Comparison of ENCODE assay signal across 8 cellular contexts in genomic region chr1:218171302-218171893, GRCh38.
A peak's percentile ranks its signal among the peaks of the same experiment; 100 is the strongest.
DNase-seq lines count a peak whose midpoint lies in the region; ATAC-seq and TF ChIP-seq lines count a peak whose summit lies in the region.

No MANE protein-coding gene starts in this region.

- H3K4me1 Mint-ChIP-seq in activated T-helper 17 cell treated with anti-CD3 and anti-CD28 coated beads, Interleukin-2, amount 50 U/mL, for 72 hours = no peaks in the 10 kb centered on the region

- H3K27me3 Mint-ChIP-seq in activated T-helper 17 cell treated with anti-CD3 and anti-CD28 coated beads, Interleukin-2, amount 50 U/mL, for 72 hours = peaks cover 34% of the 10 kb centered on the region

- ATAC-seq in GM19351 (IDR thresholded peaks at IDR 0.05; ENCODE audit: unreplicated experiment) (peak; percentile 66), left lobe of liver (peak; percentile 66), HG02588 (IDR thresholded peaks at IDR 0.05; ENCODE audit: unreplicated experiment) (no peak)
- ATAC-seq in activated T-helper 17 cell treated with anti-CD3 and anti-CD28 coated beads, Interleukin-2, amount 50 U/mL, for 72 hours (replicated peaks) = no peak

- no peaks in the 10 kb centered on the region for H3K36me3 Mint-ChIP-seq in activated T-helper 17 cell treated with anti-CD3 and anti-CD28 coated beads, Interleukin-2, amount 50 U/mL, for 72 hours (ENCODE audit: low read depth)

- no peak overlapping the region for H3K27ac Mint-ChIP-seq in activated T-helper 17 cell treated with anti-CD3 and anti-CD28 coated beads, Interleukin-2, amount 50 U/mL, for 72 hours

- DNase-seq in BE2C (no peak), NCI-H1694 (lab: John Stamatoyannopoulos, UW) (peak; percentile 65), ascending aorta (ENCODE audit: low spot score in 2 of 2) (no peak), left lobe of liver (ENCODE audit: low spot score) (no peak), activated gamma-delta T cell treated with Interleukin-2 at 50 U/mL for 16 hours (no peak)

- H3K27me3 ChIP-seq in BE2C = peaks cover 38% of the 10 kb centered on the region
- H3K27me3 ChIP-seq in ascending aorta = peaks cover 5% of the 10 kb centered on the region

- H3K36me3 ChIP-seq in BE2C = no peaks in the 10 kb centered on the region
- no peaks in the 10 kb centered on the region for H3K36me3 ChIP-seq in ascending aorta

- no peaks in the 10 kb centered on the region for H3K9me3 ChIP-seq in BE2C
- no peaks in the 10 kb centered on the region for H3K9me3 ChIP-seq in ascending aorta

- no peaks in the 10 kb centered on the region for H3K9me3 Mint-ChIP-seq in activated T-helper 17 cell treated with anti-CD3 and anti-CD28 coated beads, Interleukin-2, amount 50 U/mL, for 72 hours

- H3K27ac ChIP-seq in ascending aorta = no peak overlapping the region

- H3K4me3 ChIP-seq in BE2C (ENCODE audit: low read depth, low read length) (no peak overlapping the region), ascending aorta (no peak overlapping the region)

- H3K4me1 ChIP-seq in BE2C = no peaks in the 10 kb centered on the region
- H3K4me1 ChIP-seq in ascending aorta = no peaks in the 10 kb centered on the region

- intact Hi-C loops in ascending aorta (cut with DNase I) = no loop called here

- no peak overlapping the region for H3K4me3 Mint-ChIP-seq in activated T-helper 17 cell treated with anti-CD3 and anti-CD28 coated beads, Interleukin-2, amount 50 U/mL, for 72 hours

- TF ChIP-seq CTCF in BE2C (IDR thresholded peaks at IDR 0.05; ENCODE audit: low read depth, low read length) = peak; percentile 83
- TF ChIP-seq CTCF in ascending aorta (IDR thresholded peaks at IDR 0.05) = peak; percentile 4 to 69 (median 52)

Comparison
In these comparisons a context has a peak if more than half of its experiments do, and no peak if none do; other contexts are left out.
1. ATAC-seq: peak in GM19351 (single experiment) and left lobe of liver (single experiment); none in activated T-helper 17 cell treated with anti-CD3 and anti-CD28 coated beads, Interleukin-2, amount 50 U/mL, for 72 hours (single experiment) and HG02588 (single experiment).